ENCODE assay signal across 1 cellular context in genomic region chr2:16071039-16071864, GRCh38.
TF ChIP-seq lines count a peak whose summit lies in the region.

No MANE protein-coding gene starts in this region.

TF ChIP-seq in HepG2, 621 proteins besides CTCF, POLR2A, EP300 and RAD21 (continued from another document):
- TF ChIP-seq NFYC (CRISPR knock-in tag; IDR thresholded peaks at IDR 0.05): no peak
- TF ChIP-seq FLYWCH1 (CRISPR knock-in tag; IDR thresholded peaks at IDR 0.05): no peak
- no peak for TF ChIP-seq ZNF713 (CRISPR knock-in tag; IDR thresholded peaks at IDR 0.05)
- no peak for TF ChIP-seq IKZF5 (CRISPR knock-in tag; IDR thresholded peaks at IDR 0.05)
- no peak for TF ChIP-seq PATZ1 (CRISPR knock-in tag; IDR thresholded peaks at IDR 0.05)
- TF ChIP-seq SCMH1 (CRISPR knock-in tag; IDR thresholded peaks at IDR 0.05; ENCODE audit: borderline replicate concordance): no peak
- TF ChIP-seq GLMP (CRISPR knock-in tag; IDR thresholded peaks at IDR 0.05; ENCODE audit: borderline replicate concordance): no peak
- no peak for TF ChIP-seq ZNF230 (CRISPR knock-in tag; IDR thresholded peaks at IDR 0.05)
- no peak for TF ChIP-seq NR3C1 (CRISPR knock-in tag; IDR thresholded peaks at IDR 0.05)
- TF ChIP-seq SIX4 (CRISPR knock-in tag; IDR thresholded peaks at IDR 0.05): no peak
- peak; percentile 54; the same call in 1 of the 2 replicates for TF ChIP-seq ZBTB33 (CRISPR knock-in tag; IDR thresholded peaks at IDR 0.05)
- no peak for TF ChIP-seq PCBP1 (IDR thresholded peaks at IDR 0.05; ENCODE audit: borderline replicate concordance, low read depth, low read length)
- TF ChIP-seq ZNF253 (CRISPR knock-in tag; IDR thresholded peaks at IDR 0.05; ENCODE audit: borderline replicate concordance): no peak
- TF ChIP-seq SMYD3 (CRISPR knock-in tag; IDR thresholded peaks at IDR 0.05): no peak
- peak; percentile 9 for TF ChIP-seq ZEB1 (IDR thresholded peaks at IDR 0.05; ENCODE audit: insufficient replicate concordance, low read depth)
- no peak for TF ChIP-seq KDM5B (CRISPR knock-in tag; IDR thresholded peaks at IDR 0.05; ENCODE audit: borderline replicate concordance)
- TF ChIP-seq ZNF441 (CRISPR knock-in tag; IDR thresholded peaks at IDR 0.05; ENCODE audit: borderline replicate concordance): no peak
